In genomic region chr20:24148372-24148771, GRCh38 we compare ENCODE assay signal across 12 cellular contexts.
DNase-seq lines count a peak whose midpoint lies in the region; ATAC-seq and TF ChIP-seq lines count a peak whose summit lies in the region.
"Had no signal": no experiment of that assay in that cellular context is flagged by ENCODE, and none has a peak within 500 bp of the region (broad histone marks: within the 10 kb centered on the region; RNA-seq: fewer than 3 reads in every experiment).

No MANE protein-coding gene starts in this region.

- peaks cover 3% of the 10 kb centered on the region for H3K27me3 Mint-ChIP-seq in central memory CD8-positive, alpha-beta T cell
- H3K27me3 Mint-ChIP-seq in activated T-helper 2 cell treated with anti-CD3 and anti-CD28 coated beads, Interferon-gamma antibody, Interleukin-2, Interleukin-4, amounts not matched to agents 10 μg/mL and 5 μg/mL and 100 μg/mL, durations not matched to agents 14 hours and 24 hours and 36 hours (ENCODE audit: low read depth), result no peaks in the 10 kb centered on the region
- H3K27me3 Mint-ChIP-seq in osteocyte (ENCODE audit: unreplicated experiment), result peaks cover 2% of the 10 kb centered on the region

- TF ChIP-seq CTCF in DND-41 (IDR thresholded peaks at IDR 0.05; ENCODE audit: borderline replicate concordance, extremely low read depth, low read length, poor library complexity, severe bottlenecking), result no peak
- no peak for TF ChIP-seq CTCF in HL-60 (IDR thresholded peaks at IDR 0.05; ENCODE audit: insufficient read depth, low read length)
- no peak for TF ChIP-seq CTCF in psoas muscle (IDR thresholded peaks at IDR 0.05)
- no peak for TF ChIP-seq CTCF in osteocyte (IDR thresholded peaks at IDR 0.05)

- H2AFZ ChIP-seq in DND-41 (ENCODE audit: low read depth, low read length), result no peak overlapping the region; the same call in 1 of the 2 replicates

- H3K36me3 Mint-ChIP-seq in central memory CD8-positive, alpha-beta T cell (ENCODE audit: insufficient read depth), result no peaks in the 10 kb centered on the region
- H3K36me3 Mint-ChIP-seq in activated T-helper 2 cell treated with anti-CD3 and anti-CD28 coated beads, Interferon-gamma antibody, Interleukin-2, Interleukin-4, amounts not matched to agents 10 μg/mL and 5 μg/mL and 100 μg/mL, durations not matched to agents 14 hours and 24 hours and 36 hours (ENCODE audit: low read depth), result no peaks in the 10 kb centered on the region
- no peaks in the 10 kb centered on the region for H3K36me3 Mint-ChIP-seq in osteocyte (ENCODE audit: unreplicated experiment)

- H3K4me1 ChIP-seq in DND-41 (ENCODE audit: insufficient read depth, low read length) (peaks cover 24% of the 10 kb centered on the region), psoas muscle (no peaks in the 10 kb centered on the region)
- H3K4me1 ChIP-seq: tibial nerve had no signal

- peaks cover 5% of the 10 kb centered on the region for H3K9me3 Mint-ChIP-seq in central memory CD8-positive, alpha-beta T cell
- no peaks in the 10 kb centered on the region for H3K9me3 Mint-ChIP-seq in activated T-helper 2 cell treated with anti-CD3 and anti-CD28 coated beads, Interferon-gamma antibody, Interleukin-2, Interleukin-4, amounts not matched to agents 10 μg/mL and 5 μg/mL and 100 μg/mL, durations not matched to agents 14 hours and 24 hours and 36 hours
- H3K9me3 Mint-ChIP-seq in osteocyte (ENCODE audit: unreplicated experiment), result peaks cover 3% of the 10 kb centered on the region

- H3K79me2 ChIP-seq in DND-41 (ENCODE audit: insufficient read depth, low read length), result no peaks in the 10 kb centered on the region

- peak; percentile 86 for ATAC-seq in DND-41 (ENCODE audit: insufficient read depth, low read depth)
- peak; percentile 90 for ATAC-seq in GM21381 (IDR thresholded peaks at IDR 0.05; ENCODE audit: unreplicated experiment)
- ATAC-seq in central memory CD8-positive, alpha-beta T cell (replicated peaks; ENCODE audit: extremely low read depth, poor library complexity, severe bottlenecking), result peak; percentile 68
- ATAC-seq in psoas muscle, result no peak

- H3K4me3 ChIP-seq in DND-41 (ENCODE audit: low read depth in 1 of 2, low read length in 2 of 2), result no peak overlapping the region
- no peak overlapping the region for H3K4me3 ChIP-seq in HL-60 (replicated peaks; ENCODE audit: insufficient read depth, low read length)
- no peak overlapping the region for H3K4me3 ChIP-seq in psoas muscle
- H3K4me3 ChIP-seq: smooth muscle cell, tibial nerve had no signal

- intact Hi-C loops in activated T-helper 2 cell treated with anti-CD3 and anti-CD28 coated beads, Interferon-gamma antibody, Interleukin-2, Interleukin-4, amounts not matched to agents 10 μg/mL and 5 μg/mL and 100 μg/mL, durations not matched to agents 14 hours and 24 hours and 36 hours (cut with micrococcal nuclease), result no loop called here
- intact Hi-C loops in psoas muscle (cut with DNase I), result no loop called here

- DNase-seq in DND-41 (peak; percentile 80), HL-60 (ENCODE audit: low read depth in 1 of 2, low spot score in 1 of 2) (peak; percentile 93 to 98), psoas muscle (no peak), osteocyte (ENCODE audit: extremely low spot score, unreplicated experiment) (no peak), NCI-H1092 (lab: John Stamatoyannopoulos, UW) (no peak)
- no peak for DNase-seq in central memory CD8-positive, alpha-beta T cell (ENCODE audit: low spot score in 2 of 2)
- DNase-seq in activated T-helper 2 cell treated with anti-CD3 and anti-CD28 coated beads, Interferon-gamma antibody, Interleukin-2, Interleukin-4, amounts not matched to agents 10 μg/mL and 5 μg/mL and 100 μg/mL, durations not matched to agents 14 hours and 24 hours and 36 hours (ENCODE audit: low spot score), result no peak
- DNase-seq: effector memory CD4-positive, alpha-beta T cell; NCI-H1092 treated with DMSO at 0.1 percent for 48 hours had no signal

- H3K4me3 Mint-ChIP-seq in central memory CD8-positive, alpha-beta T cell, result peak overlapping the region; percentile 3
- H3K4me3 Mint-ChIP-seq in activated T-helper 2 cell treated with anti-CD3 and anti-CD28 coated beads, Interferon-gamma antibody, Interleukin-2, Interleukin-4, amounts not matched to agents 10 μg/mL and 5 μg/mL and 100 μg/mL, durations not matched to agents 14 hours and 24 hours and 36 hours (ENCODE audit: low read depth), result no peak overlapping the region
- no peak overlapping the region for H3K4me3 Mint-ChIP-seq in osteocyte (ENCODE audit: unreplicated experiment)

- no peaks in the 10 kb centered on the region for H4K20me1 ChIP-seq in DND-41 (ENCODE audit: insufficient read depth, low read length)

- H3K27ac ChIP-seq in DND-41 (ENCODE audit: low read length) (peak overlapping the region; percentile 87), HL-60 (replicated peaks) (peak overlapping the region; percentile 83), psoas muscle (no peak overlapping the region)
- H3K27ac ChIP-seq: tibial nerve had no signal

- no peaks in the 10 kb centered on the region for H3K27me3 ChIP-seq in DND-41 (ENCODE audit: insufficient read depth, low read length, poor library complexity)
- H3K27me3 ChIP-seq in HL-60 (ENCODE audit: insufficient read depth, poor library complexity, severe bottlenecking), result no peaks in the 10 kb centered on the region
- no peaks in the 10 kb centered on the region for H3K27me3 ChIP-seq in psoas muscle (ENCODE audit: insufficient read depth in 3 of 3, low read length in 2 of 3)
- H3K27me3 ChIP-seq: tibial nerve had no signal

- H3K9me3 ChIP-seq in DND-41 (ENCODE audit: insufficient read depth, low read length, severe bottlenecking) (peaks cover 32% of the 10 kb centered on the region), psoas muscle (no peaks in the 10 kb centered on the region)

- H3K4me2 ChIP-seq in DND-41 (ENCODE audit: insufficient read depth, low read length), result no peak overlapping the region
- H3K4me2 ChIP-seq: smooth muscle cell had no signal

- peak overlapping the region; percentile 52 for H3K27ac Mint-ChIP-seq in central memory CD8-positive, alpha-beta T cell (ENCODE audit: low read depth)
- H3K27ac Mint-ChIP-seq in activated T-helper 2 cell treated with anti-CD3 and anti-CD28 coated beads, Interferon-gamma antibody, Interleukin-2, Interleukin-4, amounts not matched to agents 10 μg/mL and 5 μg/mL and 100 μg/mL, durations not matched to agents 14 hours and 24 hours and 36 hours, result no peak overlapping the region
- H3K27ac Mint-ChIP-seq in osteocyte (ENCODE audit: unreplicated experiment), result no peak overlapping the region

- peak overlapping the region; percentile 18; the same call in 1 of the 2 replicates for H3K9ac ChIP-seq in DND-41 (ENCODE audit: low read depth, low read length)

- 62 to 73% (median 71%) methylated on average over 7 of the region's 7 CpGs for WGBS in psoas muscle, 3 donors

- H3K4me1 Mint-ChIP-seq in central memory CD8-positive, alpha-beta T cell, result peaks cover 56% of the 10 kb centered on the region
- peaks cover 23% of the 10 kb centered on the region for H3K4me1 Mint-ChIP-seq in activated T-helper 2 cell treated with anti-CD3 and anti-CD28 coated beads, Interferon-gamma antibody, Interleukin-2, Interleukin-4, amounts not matched to agents 10 μg/mL and 5 μg/mL and 100 μg/mL, durations not matched to agents 14 hours and 24 hours and 36 hours (ENCODE audit: low read depth)
- no peaks in the 10 kb centered on the region for H3K4me1 Mint-ChIP-seq in osteocyte (ENCODE audit: unreplicated experiment)

- no peaks in the 10 kb centered on the region for H3K36me3 ChIP-seq in DND-41 (ENCODE audit: insufficient read depth, low read length)
- H3K36me3 ChIP-seq in psoas muscle (ENCODE audit: insufficient read depth in 1 of 2, low read depth in 1 of 2), result no peaks in the 10 kb centered on the region
- H3K36me3 ChIP-seq: tibial nerve had no signal

Comparison
In these comparisons a context has a peak if more than half of its experiments do, and no peak if none do; other contexts are left out.
1. ATAC-seq: peak in DND-41 (single experiment), GM21381 (single experiment) and central memory CD8-positive, alpha-beta T cell (single experiment); none in psoas muscle (0 of 4).
2. DNase-seq: peak in DND-41 (single experiment) and HL-60 (2 of 2); none in central memory CD8-positive, alpha-beta T cell (0 of 2), activated T-helper 2 cell treated with anti-CD3 and anti-CD28 coated beads, Interferon-gamma antibody, Interleukin-2, Interleukin-4, amounts not matched to agents 10 μg/mL and 5 μg/mL and 100 μg/mL, durations not matched to agents 14 hours and 24 hours and 36 hours (single experiment), psoas muscle (0 of 2), osteocyte (single experiment) and NCI-H1092 (single experiment).